ENCODE assay signal across 8 cellular contexts in genomic region chr3:69014022-69014580, GRCh38. TPM values are rescaled to one million over a fixed set of nuclear protein-coding genes. Genes with fewer than 3 reads are reported as not detected.
DNase-seq lines count a peak whose midpoint lies in the region; ATAC-seq, FAIRE-seq and TF ChIP-seq lines count a peak whose summit lies in the region.

No MANE protein-coding gene starts in this region.

- H2AFZ ChIP-seq in endothelial cell of umbilical vein (ENCODE audit: low read depth, low read length) = peak overlapping the region; percentile 78

- whole genome bisulfite sequencing in ovary, 3 donors = 10 to 12% (median 11%) methylated on average over 11 of the region's 11 CpGs

- in situ Hi-C loops in Panc1 (cut with HindIII; ENCODE audit: low pct_unique_long_range_greater_than_20kb, low sequenced_read_pairs) = no loop called here

- H3K9me1 ChIP-seq in endothelial cell of umbilical vein (replicated peaks; ENCODE audit: control insufficient read depth, extremely low read depth, insufficient read depth, low read length) = no peaks in the 10 kb centered on the region

- dilution Hi-C loops in endothelial cell of umbilical vein (cut with MboI; ENCODE audit: extremely low pct_ligation_motif_present, low sequenced_read_pairs) = no loop called here

- H3K36me3 ChIP-seq in DOHH2 (ENCODE audit: control insufficient read depth, low read length) (peaks cover 8% of the 10 kb centered on the region), Panc1 (ENCODE audit: control insufficient read depth, insufficient read depth, low read length) (peaks cover 3% of the 10 kb centered on the region; the same call in 1 of the 2 replicates), endothelial cell of umbilical vein (ENCODE audit: control insufficient read depth in 2 of 2, extremely low read depth in 1 of 2, insufficient read depth in 2 of 2, low read length in 2 of 2) (no peaks in the 10 kb centered on the region), ovary (no peaks in the 10 kb centered on the region)

- no peaks in the 10 kb centered on the region for H3K27me3 ChIP-seq in DOHH2 (ENCODE audit: control insufficient read depth, low read length)
- H3K27me3 ChIP-seq in Panc1 (ENCODE audit: control insufficient read depth, insufficient read depth, low read length) = no peaks in the 10 kb centered on the region
- H3K27me3 ChIP-seq in endothelial cell of umbilical vein (ENCODE audit: control insufficient read depth in 2 of 2, insufficient read depth in 2 of 2, low read length in 2 of 2) = no peaks in the 10 kb centered on the region
- no peaks in the 10 kb centered on the region for H3K27me3 ChIP-seq in ovary

- DNase-seq in Panc1 (ENCODE audit: low read depth, low spot score) (no peak), endothelial cell of umbilical vein (ENCODE audit: low read depth, low spot score) (no peak), ovary (no peak), hippocampal formation (lab: John Stamatoyannopoulos, UW) (no peak), HuH-7.5 (ENCODE audit: low spot score) (no peak)
- DNase-seq in activated CD8-positive, alpha-beta memory T cell treated with anti-CD3 and anti-CD28 coated beads, Interleukin-2, amount 50 U/mL, for 48 hours = no peak

- CTCF ChIA-PET in Panc1 (lab: Charles Lee) = no interaction called here
- CTCF ChIA-PET in endothelial cell of umbilical vein (lab: Charles Lee) = interaction anchor here (0.7 to 2.7 kb wide), 8 partner anchors 11 to 223 kb away, joined by 3 to 14 read pairs (median 4); partner anchors contain the start of gene TMF1

- H3K9me3 ChIP-seq in DOHH2 (ENCODE audit: control insufficient read depth, insufficient read depth, low read length) = no peaks in the 10 kb centered on the region
- no peaks in the 10 kb centered on the region for H3K9me3 ChIP-seq in Panc1 (ENCODE audit: control insufficient read depth, insufficient read depth, low read depth, low read length)
- H3K9me3 ChIP-seq in endothelial cell of umbilical vein (replicated peaks; ENCODE audit: control insufficient read depth, insufficient read depth, low read length) = no peaks in the 10 kb centered on the region
- no peaks in the 10 kb centered on the region for H3K9me3 ChIP-seq in ovary

- intact Hi-C loops in Panc1 (cut with micrococcal nuclease; ENCODE audit: unreplicated experiment) = no loop called here
- intact Hi-C loops in endothelial cell of umbilical vein (cut with micrococcal nuclease) = no loop called here
- intact Hi-C loops in ovary (cut with DNase I) = no loop called here

- no peak for FAIRE-seq in endothelial cell of umbilical vein (lab: Jason Lieb, UNC)

- H3K9me2 ChIP-seq in DOHH2 (replicated peaks; ENCODE audit: control insufficient read depth, low read length) = no peaks in the 10 kb centered on the region

- H3K27ac ChIP-seq in DOHH2 (ENCODE audit: low read depth, low read length) (peak overlapping the region; percentile 1; the same call in 1 of the 2 replicates), Panc1 (ENCODE audit: low read length) (peak overlapping the region; percentile 86), endothelial cell of umbilical vein (ENCODE audit: insufficient read depth, low read depth, low read length) (peak overlapping the region; percentile 97), ovary (peak overlapping the region; percentile 96 to 100)

- H3K4me1 ChIP-seq in DOHH2 (ENCODE audit: control insufficient read depth, low read length) (peaks cover 27% of the 10 kb centered on the region), Panc1 (ENCODE audit: control insufficient read depth, insufficient read depth, low read length) (peaks cover 4% of the 10 kb centered on the region; the same call in 1 of the 2 replicates), endothelial cell of umbilical vein (ENCODE audit: control insufficient read depth, extremely low read depth, insufficient read depth, low read length) (peaks cover 46% of the 10 kb centered on the region), ovary (ENCODE audit: insufficient read depth) (peaks cover 4% of the 10 kb centered on the region)

- peak overlapping the region; percentile 74 for H3K4me3 ChIP-seq in DOHH2 (ENCODE audit: low read length)
- peak overlapping the region; percentile 64 to 65 for H3K4me3 ChIP-seq in Panc1 (ENCODE audit: low read depth in 2 of 2, low read length in 2 of 2)
- peak overlapping the region; percentile 56 to 80 (median 76) for H3K4me3 ChIP-seq in endothelial cell of umbilical vein (replicated peaks in 1 of 3; ENCODE audit: insufficient read depth in 1 of 3, low read depth in 1 of 3, low read length in 3 of 3)
- H3K4me3 ChIP-seq in ovary = peak overlapping the region; percentile 85

- H3K9ac ChIP-seq in endothelial cell of umbilical vein (replicated peaks; ENCODE audit: extremely low read depth, insufficient read depth, low read length) = peak overlapping the region; percentile 98

- BruUV-seq in Panc1 (replicated peaks; lab: Mats Ljungman, UMichigan) (no TSS peak), endothelial cell of umbilical vein (replicated peaks; lab: Mats Ljungman, UMichigan) (TSS peak; percentile 74)

- 0 out of 2 replicates have a peak, but pooled peaks cover 4% of the 10 kb centered on the region for H3F3A ChIP-seq in DOHH2 (ENCODE audit: control insufficient read depth, insufficient read depth)

- ATAC-seq in Panc1 (no peak), HG02981 (IDR thresholded peaks at IDR 0.05; ENCODE audit: unreplicated experiment) (no peak)

- TF ChIP-seq CTCF in DOHH2 (IDR thresholded peaks at IDR 0.05; ENCODE audit: low read depth, low read length, poor library complexity, severe bottlenecking) (no peak), Panc1 (IDR thresholded peaks at IDR 0.05) (no peak), endothelial cell of umbilical vein (IDR thresholded peaks at IDR 0.05; ENCODE audit: extremely low read depth in 1 of 2, insufficient read depth in 1 of 2, low read depth in 1 of 2, low read length in 2 of 2) (no peak), ovary (IDR thresholded peaks at IDR 0.05) (no peak)

- H4K20me1 ChIP-seq in DOHH2 (ENCODE audit: control insufficient read depth, insufficient read depth, low read depth, low read length) (no peaks in the 10 kb centered on the region), endothelial cell of umbilical vein (replicated peaks; ENCODE audit: control insufficient read depth, extremely low read depth, insufficient read depth, low read length) (no peaks in the 10 kb centered on the region)

- POLR2A ChIA-PET in Panc1 (lab: Charles Lee) (interaction anchor here (0.6 kb wide), 1 partner anchor 38 kb away, joined by 5 read pairs; the partner anchor contains the start of gene TMF1), endothelial cell of umbilical vein (lab: Charles Lee) (interaction anchor here (0.7 to 1.9 kb wide), 3 partner anchors 19 to 259 kb away, joined by 4 to 8 read pairs (median 4); partner anchors contain the start of gene UBA3)

- H3K4me2 ChIP-seq in DOHH2 (ENCODE audit: low read length) = peak overlapping the region; percentile 93
- peak overlapping the region; percentile 92 for H3K4me2 ChIP-seq in endothelial cell of umbilical vein (ENCODE audit: insufficient read depth, low read length)

- no peak for TF ChIP-seq EP300 in ovary (IDR thresholded peaks at IDR 0.05)

- TF ChIP-seq POLR2A in endothelial cell of umbilical vein (IDR thresholded peaks at IDR 0.05; ENCODE audit: low read depth, low read length) (no peak), ovary (IDR thresholded peaks at IDR 0.05) (no peak)

- no peaks in the 10 kb centered on the region; the same call in 1 of the 2 replicates for H3K79me2 ChIP-seq in DOHH2 (ENCODE audit: control insufficient read depth, low read length)
- H3K79me2 ChIP-seq in endothelial cell of umbilical vein (ENCODE audit: control insufficient read depth, insufficient read depth, low read length) = peaks cover 12% of the 10 kb centered on the region

TF ChIP-seq in endothelial cell of umbilical vein, 7 proteins besides CTCF, POLR2A, EP300 and RAD21:
- TF ChIP-seq FOS (IDR thresholded peaks at IDR 0.05; ENCODE audit: borderline replicate concordance, insufficient read depth, low read length) (no peak), POLR2AphosphoS5 (IDR thresholded peaks at IDR 0.05; ENCODE audit: insufficient read depth, low read depth, low read length) (no peak), EZH2 (IDR thresholded peaks at IDR 0.05; ENCODE audit: borderline replicate concordance, low read depth, low read length, severe bottlenecking) (no peak), MYC (IDR thresholded peaks at IDR 0.05; ENCODE audit: low read depth, low read length) (no peak), GATA2 (IDR thresholded peaks at IDR 0.05; ENCODE audit: insufficient read depth, insufficient read length, low read depth, low read length) (no peak), MAX (IDR thresholded peaks at IDR 0.05; ENCODE audit: insufficient read depth, insufficient read length) (no peak), JUN (IDR thresholded peaks at IDR 0.05; ENCODE audit: borderline replicate concordance, insufficient read depth, insufficient read length, low read depth) (no peak)

RNA-seq across cellular contexts. Expression of gene EOGT, which starts 0.6 kb away (rescaled TPM):
- 29.1 TPM for total RNA-seq in Panc1 (2021; ENCODE audit: unreplicated experiment)
- polyA plus RNA-seq in Panc1 (2012; ENCODE audit: insufficient read length) = 11.6 TPM
- total RNA-seq in endothelial cell of umbilical vein = 99.4 and 103 TPM in 2 replicates
- polyA plus RNA-seq in endothelial cell of umbilical vein = 31.4 and 35.6 TPM in 2 replicates
- 34.3 and 35.6 TPM in 2 replicates for polyA plus RNA-seq in endothelial cell of umbilical vein (2011; cell fraction: cytosol; rRNA removed)
- 65.5 and 78.1 TPM in 2 replicates for polyA plus RNA-seq in endothelial cell of umbilical vein (2011; cell fraction: nucleus; rRNA removed)
- polyA plus RNA-seq in endothelial cell of umbilical vein (2012) = 62.0 and 80.8 TPM in 2 replicates
- polyA minus RNA-seq in endothelial cell of umbilical vein = 98.8 and 103 TPM in 2 replicates
- polyA minus RNA-seq in endothelial cell of umbilical vein (2011; cell fraction: cytosol; rRNA and poly(A)+ RNA removed) = 5.0 TPM
- polyA minus RNA-seq in endothelial cell of umbilical vein (2011; cell fraction: nucleus; rRNA and poly(A)+ RNA removed) = 163 and 168 TPM in 2 replicates
- 10 to 100 TPM; 12.1 to 40.7 (median 20.9) TPM for total RNA-seq in ovary
- polyA plus RNA-seq in ovary = 10 to 100 TPM; 13.1 to 22.7 TPM

RNA-seq across cellular contexts. Expression of gene TMF1, which starts 38.0 kb away (rescaled TPM):
- total RNA-seq in Panc1 (2021; ENCODE audit: unreplicated experiment) (18.7 TPM), endothelial cell of umbilical vein (32.3 and 32.7 TPM in 2 replicates), ovary (10 to 100 TPM; 24.1 to 36.4 (median 28.7) TPM)
- 8.0 TPM for polyA plus RNA-seq in Panc1 (2012; ENCODE audit: insufficient read length)
- polyA plus RNA-seq in endothelial cell of umbilical vein (2.5 and 3.7 TPM in 2 replicates), ovary (10 to 100 TPM; 10.7 to 14.2 TPM)
- 6.2 and 12.1 TPM in 2 replicates for polyA plus RNA-seq in endothelial cell of umbilical vein (2011; cell fraction: cytosol; rRNA removed)
- polyA plus RNA-seq in endothelial cell of umbilical vein (2011; cell fraction: nucleus; rRNA removed) = 14.6 and 15.1 TPM in 2 replicates
- 19.0 and 22.9 TPM in 2 replicates for polyA plus RNA-seq in endothelial cell of umbilical vein (2012)
- 30.1 and 43.0 TPM in 2 replicates for polyA minus RNA-seq in endothelial cell of umbilical vein
- polyA minus RNA-seq in endothelial cell of umbilical vein (2011; cell fraction: cytosol; rRNA and poly(A)+ RNA removed) = 11.9 TPM
- 31.1 and 41.4 TPM in 2 replicates for polyA minus RNA-seq in endothelial cell of umbilical vein (2011; cell fraction: nucleus; rRNA and poly(A)+ RNA removed)

Comparison
In these comparisons a context has a peak if more than half of its experiments do, and no peak if none do; other contexts are left out.
1. H3K27ac ChIP-seq: peak in every context shown above with its lines; median percentile 98 in ovary; 97 in endothelial cell of umbilical vein; 86 in Panc1; 1 in DOHH2.